Comparison of ENCODE assay signal across 10 cellular contexts in genomic region chr20:3804254-3804751, GRCh38. TPM values are rescaled to one million over a fixed set of nuclear protein-coding genes. Genes with fewer than 3 reads are reported as not detected.
DNase-seq lines count a peak whose midpoint lies in the region; ATAC-seq and TF ChIP-seq lines count a peak whose summit lies in the region.
"Had no signal": no experiment of that assay in that cellular context is flagged by ENCODE, and none has a peak within 500 bp of the region (broad histone marks: within the 10 kb centered on the region; RNA-seq: fewer than 3 reads in every experiment).

No MANE protein-coding gene starts in this region.

- H3K4me1 Mint-ChIP-seq in CD4-positive, CD25-positive, alpha-beta regulatory T cell = peaks cover 5 to 83% (median 50%) of the 10 kb centered on the region in 4 donors
- peaks cover 59 to 60% of the 10 kb centered on the region in 2 donors for H3K4me1 Mint-ChIP-seq in effector memory CD8-positive, alpha-beta T cell (ENCODE audit: low read depth in 2 of 2)
- peaks cover 19% of the 10 kb centered on the region for H3K4me1 Mint-ChIP-seq in Caco-2 (ENCODE audit: low read depth, unreplicated experiment)

- peak overlapping the region in 3 of 4 donors; percentile 53 to 87 (median 69) for H3K4me3 Mint-ChIP-seq in CD4-positive, CD25-positive, alpha-beta regulatory T cell
- H3K4me3 Mint-ChIP-seq in effector memory CD8-positive, alpha-beta T cell = peak overlapping the region in 1 of 2 donors; percentile 57
- no peak overlapping the region for H3K4me3 Mint-ChIP-seq in Caco-2 (ENCODE audit: unreplicated experiment)

- peaks cover 66% of the 10 kb centered on the region for H3K36me3 Mint-ChIP-seq in CD4-positive, CD25-positive, alpha-beta regulatory T cell
- H3K36me3 Mint-ChIP-seq in effector memory CD8-positive, alpha-beta T cell (ENCODE audit: insufficient read depth) = peaks cover 67% of the 10 kb centered on the region
- peaks cover 59% of the 10 kb centered on the region for H3K36me3 Mint-ChIP-seq in Caco-2 (ENCODE audit: insufficient read depth, unreplicated experiment)

- no peak for DNase-seq in CD4-positive, CD25-positive, alpha-beta regulatory T cell
- DNase-seq in NOMO-1 (lab: John Stamatoyannopoulos, UW; ENCODE audit: unreplicated experiment in 2 of 2) = peak; percentile 21 to 27
- DNase-seq in effector memory CD8-positive, alpha-beta T cell = no peak
- DNase-seq in posterior vena cava (ENCODE audit: low spot score) = peak; percentile 58
- DNase-seq in Caco-2 = no peak
- no peak for DNase-seq in HT-29 (ENCODE audit: low spot score)
- DNase-seq: NCI-H2029 treated with DMSO at 0.1 percent for 48 hours had no signal

- H3K36me3 ChIP-seq in CD4-positive, CD25-positive, alpha-beta regulatory T cell (ENCODE audit: control insufficient read depth, insufficient read depth, low read length) = peaks cover 63% of the 10 kb centered on the region
- peaks cover 4% of the 10 kb centered on the region; the same call in 1 of the 2 replicates for H3K36me3 ChIP-seq in Caco-2 (ENCODE audit: control insufficient read depth, insufficient read depth, low read length)

- H3K27ac ChIP-seq in CD4-positive, CD25-positive, alpha-beta regulatory T cell (ENCODE audit: insufficient read depth, low read length, poor library complexity, severe bottlenecking) = peak overlapping the region; percentile 73
- H3K27ac ChIP-seq: KMS-11 had no signal

- TF ChIP-seq CTCF in Caco-2 (IDR thresholded peaks at IDR 0.05; ENCODE audit: insufficient read depth in 1 of 2, low read depth in 1 of 2, low read length in 1 of 2, severe bottlenecking in 1 of 2, unreplicated experiment in 1 of 2) = no peak

- no peaks in the 10 kb centered on the region for H3K9me3 Mint-ChIP-seq in CD4-positive, CD25-positive, alpha-beta regulatory T cell
- no peaks in the 10 kb centered on the region for H3K9me3 Mint-ChIP-seq in effector memory CD8-positive, alpha-beta T cell
- no peaks in the 10 kb centered on the region for H3K9me3 Mint-ChIP-seq in Caco-2 (ENCODE audit: unreplicated experiment)

- H3K4me3 ChIP-seq in CD4-positive, CD25-positive, alpha-beta regulatory T cell (ENCODE audit: low read depth, low read length) = no peak overlapping the region
- no peak overlapping the region for H3K4me3 ChIP-seq in Caco-2 (ENCODE audit: low read depth, low read length)
- H3K4me3 ChIP-seq: GM12878 had no signal

- no peak for ATAC-seq in CD4-positive, CD25-positive, alpha-beta regulatory T cell (ENCODE audit: low read depth in 2 of 2)
- ATAC-seq in effector memory CD8-positive, alpha-beta T cell (replicated peaks) = peak; percentile 39
- ATAC-seq in HG02678 (IDR thresholded peaks at IDR 0.05; ENCODE audit: unreplicated experiment) = no peak
- ATAC-seq: GM12878 had no signal

- H3K27me3 ChIP-seq in CD4-positive, CD25-positive, alpha-beta regulatory T cell (ENCODE audit: control insufficient read depth, insufficient read depth, low read length) = no peaks in the 10 kb centered on the region
- no peaks in the 10 kb centered on the region for H3K27me3 ChIP-seq in Caco-2 (replicated peaks; ENCODE audit: control insufficient read depth, insufficient read depth, low read length)

- H3K27me3 Mint-ChIP-seq in CD4-positive, CD25-positive, alpha-beta regulatory T cell = no peaks in the 10 kb centered on the region
- no peaks in the 10 kb centered on the region for H3K27me3 Mint-ChIP-seq in effector memory CD8-positive, alpha-beta T cell
- no peaks in the 10 kb centered on the region for H3K27me3 Mint-ChIP-seq in Caco-2 (ENCODE audit: insufficient read depth, unreplicated experiment)

- intact Hi-C loops in posterior vena cava (cut with DNase I) (no loop called here), Caco-2 (cut with micrococcal nuclease; ENCODE audit: unreplicated experiment) (no loop called here)

- peaks cover 61% of the 10 kb centered on the region for H3K4me1 ChIP-seq in CD4-positive, CD25-positive, alpha-beta regulatory T cell (ENCODE audit: control insufficient read depth, insufficient read depth, low read length, poor library complexity, severe bottlenecking)
- peaks cover 38% of the 10 kb centered on the region for H3K4me1 ChIP-seq in Caco-2

- CTCF ChIA-PET in Caco-2 (lab: Charles Lee) = no interaction called here

- H3K27ac Mint-ChIP-seq in CD4-positive, CD25-positive, alpha-beta regulatory T cell = peak overlapping the region; percentile 90 to 98 (median 92)
- peak overlapping the region; percentile 91 to 96 for H3K27ac Mint-ChIP-seq in effector memory CD8-positive, alpha-beta T cell
- H3K27ac Mint-ChIP-seq in Caco-2 (ENCODE audit: unreplicated experiment) = no peak overlapping the region

- BruUV-seq in Caco-2 (replicated peaks; lab: Mats Ljungman, UMichigan) = no TSS peak

- H3K9me3 ChIP-seq in CD4-positive, CD25-positive, alpha-beta regulatory T cell (ENCODE audit: control insufficient read depth in 2 of 2, low read length in 2 of 2) = no peaks in the 10 kb centered on the region
- H3K9me3 ChIP-seq in Caco-2 = no peaks in the 10 kb centered on the region

- POLR2A ChIA-PET in Caco-2 (lab: Charles Lee) = no interaction called here

RNA-seq across cellular contexts. Expression of gene CDC25B, which starts 8.2 kb away (rescaled TPM):
- total RNA-seq in CD4-positive, CD25-positive, alpha-beta regulatory T cell = 310 TPM
- polyA plus RNA-seq in CD4-positive, CD25-positive, alpha-beta regulatory T cell = 10 to 100 TPM; 39.7 to 48.4 (median 47.0) TPM
- total RNA-seq in posterior vena cava = 10 to 100 TPM; 24.0 to 24.2 TPM
- 59.0 and 66.7 TPM in 2 replicates for total RNA-seq in Caco-2 (2022)
- 71.1 and 71.6 TPM in 2 replicates for total RNA-seq in HT-29 (2014; rRNA removed; shearing (Covaris generic))

RNA-seq across cellular contexts. Expression of gene AP5S1, which starts 16.0 kb away (rescaled TPM):
- total RNA-seq in CD4-positive, CD25-positive, alpha-beta regulatory T cell = 10.5 TPM
- polyA plus RNA-seq in CD4-positive, CD25-positive, alpha-beta regulatory T cell = 10 to 100 TPM; 18.7 to 22.2 (median 20.4) TPM
- 10 to 100 TPM in 1 of 2 donors, 1 to 10 TPM in 1; 8.8 to 11.2 TPM for total RNA-seq in posterior vena cava
- 14.9 and 17.3 TPM in 2 replicates for total RNA-seq in Caco-2 (2022)
- 40.2 and 41.0 TPM in 2 replicates for total RNA-seq in HT-29 (2014; rRNA removed; shearing (Covaris generic))

RNA-seq across cellular contexts. Expression of gene CENPB, which starts 17.8 kb away (rescaled TPM):
- 38.5 TPM for total RNA-seq in CD4-positive, CD25-positive, alpha-beta regulatory T cell
- polyA plus RNA-seq in CD4-positive, CD25-positive, alpha-beta regulatory T cell = 1 to 10 TPM; 1.2 to 1.9 (median 1.5) TPM
- 100 to 1,000 TPM in 1 of 2 donors, 10 to 100 TPM in 1; 97.4 to 119 TPM for total RNA-seq in posterior vena cava
- 72.7 and 84.3 TPM in 2 replicates for total RNA-seq in Caco-2 (2022)
- 205 and 222 TPM in 2 replicates for total RNA-seq in HT-29 (2014; rRNA removed; shearing (Covaris generic))

RNA-seq across cellular contexts. Expression of gene SPEF1, which starts 23.1 kb away (rescaled TPM):
- not detected for total RNA-seq in CD4-positive, CD25-positive, alpha-beta regulatory T cell
- polyA plus RNA-seq in CD4-positive, CD25-positive, alpha-beta regulatory T cell = not detected
- total RNA-seq in posterior vena cava = not detected
- not detected in 2 replicates for total RNA-seq in Caco-2 (2022)
- total RNA-seq in HT-29 (2014; rRNA removed; shearing (Covaris generic)) = 0.81 and 0.92 TPM in 2 replicates
- total RNA-seq: GM12878 had no signal

RNA-seq across cellular contexts. Expression of gene ADISSP, which starts 36.8 kb away (rescaled TPM):
- 14.8 TPM for total RNA-seq in CD4-positive, CD25-positive, alpha-beta regulatory T cell
- 10 to 100 TPM; 19.3 to 25.5 (median 22.1) TPM for polyA plus RNA-seq in CD4-positive, CD25-positive, alpha-beta regulatory T cell
- total RNA-seq in posterior vena cava = 10 to 100 TPM; 14.6 to 20.2 TPM
- 54.7 and 56.1 TPM in 2 replicates for total RNA-seq in Caco-2 (2022)
- total RNA-seq in HT-29 (2014; rRNA removed; shearing (Covaris generic)) = 137 TPM in 2 replicates

Comparison
In these comparisons a context has a peak if more than half of its experiments do, and no peak if none do; other contexts are left out.
1. DNase-seq: peak in NOMO-1 (2 of 2) and posterior vena cava (single experiment); none in CD4-positive, CD25-positive, alpha-beta regulatory T cell (0 of 3), effector memory CD8-positive, alpha-beta T cell (0 of 3), Caco-2 (0 of 2) and HT-29 (single experiment).